15 cellular contexts compared by ENCODE assay signal in genomic region chr2:70964133-70964532, GRCh38. TPM values are rescaled to one million over a fixed set of nuclear protein-coding genes. Genes with fewer than 3 reads are reported as not detected.
A peak's percentile ranks its signal among the peaks of the same experiment; 100 is the strongest.
DNase-seq lines count a peak whose midpoint lies in the region; ATAC-seq and TF ChIP-seq lines count a peak whose summit lies in the region.
"Had no signal": no experiment of that assay in that cellular context is flagged by ENCODE, and none has a peak within 500 bp of the region (broad histone marks: within the 10 kb centered on the region; RNA-seq: fewer than 3 reads in every experiment).

No MANE protein-coding gene starts in this region.

- H3K4me3 Mint-ChIP-seq in activated naive CD4-positive, alpha-beta T cell treated with anti-CD3 and anti-CD28 coated beads, Interleukin-2, amount 50 U/mL, for 24 hours, result peak overlapping the region; percentile 36
- H3K4me3 Mint-ChIP-seq in WTC11, result 0 out of 2 replicates have a peak overlapping the region, but pooled peaks have one; percentile 63
- peak overlapping the region; percentile 76 for H3K4me3 Mint-ChIP-seq in stimulated activated effector memory CD8-positive, alpha-beta T cell treated with anti-CD3 and anti-CD28 coated beads, Interleukin-12 subunit alpha, Interleukin-12 subunit beta, amount 100 ng/mL, for 72 hours

- H3K4me3 ChIP-seq in iPS-15b (ENCODE audit: low read depth, low read length), result peak overlapping the region; percentile 45
- no peak overlapping the region for H3K4me3 ChIP-seq in breast epithelium

- H3K9me3 Mint-ChIP-seq in activated naive CD4-positive, alpha-beta T cell treated with anti-CD3 and anti-CD28 coated beads, Interleukin-2, amount 50 U/mL, for 24 hours, result no peaks in the 10 kb centered on the region
- no peaks in the 10 kb centered on the region for H3K9me3 Mint-ChIP-seq in WTC11
- H3K9me3 Mint-ChIP-seq in stimulated activated effector memory CD8-positive, alpha-beta T cell treated with anti-CD3 and anti-CD28 coated beads, Interleukin-12 subunit alpha, Interleukin-12 subunit beta, amount 100 ng/mL, for 72 hours, result no peaks in the 10 kb centered on the region
- H3K9me3 Mint-ChIP-seq: CD8-positive, alpha-beta memory T cell; HFFc6 had no signal

- DNase-seq in activated naive CD4-positive, alpha-beta T cell treated with Interleukin-2 at 50 U/mL for 16 hours, result no peak
- DNase-seq in WTC11 (ENCODE audit: low spot score) (no peak), mesenteric fat pad (ENCODE audit: low spot score) (no peak), breast epithelium (ENCODE audit: low spot score in 2 of 2) (no peak)
- peak; percentile 0 to 46 for DNase-seq in stimulated activated effector memory CD8-positive, alpha-beta T cell treated with anti-CD3 and anti-CD28 coated beads, Interleukin-12 subunit alpha, Interleukin-12 subunit beta, amount 100 ng/mL, for 72 hours (ENCODE audit: low spot score in 2 of 2)
- DNase-seq in stimulated activated CD4-positive, alpha-beta T cell treated with anti-CD3 and anti-CD28 coated beads, Interleukin-4, amount 100 ng/mL, for 4 hours, result no peak
- DNase-seq: Caco-2 had no signal

- no peak for ATAC-seq in WTC11
- no peak for ATAC-seq in stimulated activated effector memory CD8-positive, alpha-beta T cell treated with anti-CD3 and anti-CD28 coated beads, Interleukin-12 subunit alpha, Interleukin-12 subunit beta, amount 100 ng/mL, for 72 hours

- no peaks in the 10 kb centered on the region for H3K36me3 ChIP-seq in iPS-15b (ENCODE audit: control insufficient read depth, insufficient read depth, low read length)
- no peaks in the 10 kb centered on the region for H3K36me3 ChIP-seq in breast epithelium

- intact Hi-C loops in breast epithelium (cut with DNase I; ENCODE audit: low total_unique reads), result no loop called here

- no peaks in the 10 kb centered on the region for H3K36me3 Mint-ChIP-seq in activated naive CD4-positive, alpha-beta T cell treated with anti-CD3 and anti-CD28 coated beads, Interleukin-2, amount 50 U/mL, for 24 hours
- no peaks in the 10 kb centered on the region for H3K36me3 Mint-ChIP-seq in WTC11
- no peaks in the 10 kb centered on the region for H3K36me3 Mint-ChIP-seq in stimulated activated effector memory CD8-positive, alpha-beta T cell treated with anti-CD3 and anti-CD28 coated beads, Interleukin-12 subunit alpha, Interleukin-12 subunit beta, amount 100 ng/mL, for 72 hours
- H3K36me3 Mint-ChIP-seq: CD8-positive, alpha-beta memory T cell had no signal

- H3K27ac ChIP-seq in breast epithelium, result no peak overlapping the region
- H3K27ac ChIP-seq: A549, HL-60 had no signal

- H3K4me1 ChIP-seq in iPS-15b (ENCODE audit: control insufficient read depth, insufficient read depth, low read length), result no peaks in the 10 kb centered on the region
- no peaks in the 10 kb centered on the region for H3K4me1 ChIP-seq in breast epithelium
- H3K4me1 ChIP-seq: A549, Caco-2 had no signal

- H3K27me3 ChIP-seq in iPS-15b (ENCODE audit: control insufficient read depth, insufficient read depth, low read length) (peaks cover 57% of the 10 kb centered on the region), breast epithelium (no peaks in the 10 kb centered on the region)

- TF ChIP-seq POLR2A in breast epithelium (IDR thresholded peaks at IDR 0.05), result no peak

- peak overlapping the region; percentile 59 for H3K27ac Mint-ChIP-seq in activated naive CD4-positive, alpha-beta T cell treated with anti-CD3 and anti-CD28 coated beads, Interleukin-2, amount 50 U/mL, for 24 hours
- H3K27ac Mint-ChIP-seq in WTC11, result no peak overlapping the region
- no peak overlapping the region for H3K27ac Mint-ChIP-seq in stimulated activated effector memory CD8-positive, alpha-beta T cell treated with anti-CD3 and anti-CD28 coated beads, Interleukin-12 subunit alpha, Interleukin-12 subunit beta, amount 100 ng/mL, for 72 hours
- H3K27ac Mint-ChIP-seq: CD14-positive monocyte, HFFc6 had no signal

- peaks cover 12% of the 10 kb centered on the region for H3K27me3 Mint-ChIP-seq in activated naive CD4-positive, alpha-beta T cell treated with anti-CD3 and anti-CD28 coated beads, Interleukin-2, amount 50 U/mL, for 24 hours
- H3K27me3 Mint-ChIP-seq in WTC11 (ENCODE audit: low read depth), result peaks cover 82% of the 10 kb centered on the region

- H3K4me1 Mint-ChIP-seq in activated naive CD4-positive, alpha-beta T cell treated with anti-CD3 and anti-CD28 coated beads, Interleukin-2, amount 50 U/mL, for 24 hours, result peaks cover 9% of the 10 kb centered on the region
- H3K4me1 Mint-ChIP-seq in WTC11, result peaks cover 3% of the 10 kb centered on the region
- peaks cover 12% of the 10 kb centered on the region for H3K4me1 Mint-ChIP-seq in stimulated activated effector memory CD8-positive, alpha-beta T cell treated with anti-CD3 and anti-CD28 coated beads, Interleukin-12 subunit alpha, Interleukin-12 subunit beta, amount 100 ng/mL, for 72 hours

- no peaks in the 10 kb centered on the region for H3K9me3 ChIP-seq in iPS-15b (ENCODE audit: control insufficient read depth, insufficient read depth, low read length)
- no peaks in the 10 kb centered on the region for H3K9me3 ChIP-seq in breast epithelium
- H3K9me3 ChIP-seq: A549, Caco-2 had no signal

- POLR2A ChIA-PET in WTC11 (lab: Charles Lee), result no interaction called here

- no peak overlapping the region for H3K9ac ChIP-seq in iPS-15b (ENCODE audit: low read depth, low read length)

- CTCF ChIA-PET in WTC11 (lab: Charles Lee), result interaction anchor here (0.6 to 8.5 kb wide), 15 partner anchors 9 to 264 kb away, joined by 3 to 159 read pairs (median 5); partner anchors contain the start of genes ANKRD53, ATP6V1B1 and NAGK

- TF ChIP-seq CTCF in WTC11 (IDR thresholded peaks at IDR 0.05), result no peak
- no peak for TF ChIP-seq CTCF in breast epithelium (IDR thresholded peaks at IDR 0.05)

TF ChIP-seq in WTC11, 78 proteins besides CTCF, POLR2A, EP300 and RAD21:
- TF ChIP-seq PRRX2 (CRISPR knock-in tag; IDR thresholded peaks at IDR 0.05), result no peak
- TF ChIP-seq NFE2L1 (CRISPR knock-in tag; IDR thresholded peaks at IDR 0.05), result no peak
- no peak for TF ChIP-seq RORB (CRISPR knock-in tag; IDR thresholded peaks at IDR 0.05)
- TF ChIP-seq HMGXB4 (CRISPR knock-in tag; IDR thresholded peaks at IDR 0.05), result no peak
- no peak for TF ChIP-seq ATF2 (CRISPR knock-in tag; IDR thresholded peaks at IDR 0.05; ENCODE audit: borderline replicate concordance, low read depth)
- no peak for TF ChIP-seq MXD4 (CRISPR knock-in tag; IDR thresholded peaks at IDR 0.05; ENCODE audit: borderline replicate concordance)
- no peak for TF ChIP-seq ZNF219 (CRISPR knock-in tag; IDR thresholded peaks at IDR 0.05; ENCODE audit: borderline replicate concordance)

RNA-seq across cellular contexts. Expression of gene ANKRD53, which starts 14.3 kb away (rescaled TPM):
- total RNA-seq in WTC11 (2021) (0.39 to 0.81 TPM (median 0.80 TPM) in 3 replicates), mesenteric fat pad (17.6 TPM), breast epithelium (1 to 10 TPM; 2.8 to 4.9 (median 3.2) TPM)

RNA-seq across cellular contexts. Expression of gene ATP6V1B1, which starts 28.4 kb away (rescaled TPM):
- total RNA-seq in WTC11 (2021) (not detected in 3 replicates), mesenteric fat pad (2.4 TPM), breast epithelium (10 to 100 TPM in 1 of 3 donors, 1 to 10 TPM in 2; 1.8 to 38.2 (median 4.6) TPM)
- total RNA-seq: CD8-positive, alpha-beta memory T cell; H1 had no signal

RNA-seq across cellular contexts. Expression of gene TEX261, which starts 30.5 kb away (rescaled TPM):
- total RNA-seq in WTC11 (2021) (15.2 to 18.3 TPM (median 17.0 TPM) in 3 replicates), mesenteric fat pad (86.8 TPM), breast epithelium (10 to 100 TPM; 39.5 to 48.8 (median 40.0) TPM)

Comparison
In these comparisons a context has a peak if more than half of its experiments do, and no peak if none do; other contexts are left out.
1. DNase-seq: peak in stimulated activated effector memory CD8-positive, alpha-beta T cell treated with anti-CD3 and anti-CD28 coated beads, Interleukin-12 subunit alpha, Interleukin-12 subunit beta, amount 100 ng/mL, for 72 hours (2 of 2); none in activated naive CD4-positive, alpha-beta T cell treated with Interleukin-2 at 50 U/mL for 16 hours (single experiment), WTC11 (single experiment), mesenteric fat pad (single experiment), stimulated activated CD4-positive, alpha-beta T cell treated with anti-CD3 and anti-CD28 coated beads, Interleukin-4, amount 100 ng/mL, for 4 hours (0 of 2) and breast epithelium (0 of 2).
2. Peak in every context shown above with its lines, with median percentiles within 50 percentile points of each other: H3K4me3 Mint-ChIP-seq.